In genomic region chrX:47723689-47724088, GRCh38 we compare ENCODE assay signal across 1 cellular context.
TF ChIP-seq lines count a peak whose summit lies in the region.

No MANE protein-coding gene starts in this region.

TF ChIP-seq in K562, 482 proteins besides CTCF, POLR2A, EP300 and RAD21 (continued from another document and continues in another):
- TF ChIP-seq, protein P1, sequence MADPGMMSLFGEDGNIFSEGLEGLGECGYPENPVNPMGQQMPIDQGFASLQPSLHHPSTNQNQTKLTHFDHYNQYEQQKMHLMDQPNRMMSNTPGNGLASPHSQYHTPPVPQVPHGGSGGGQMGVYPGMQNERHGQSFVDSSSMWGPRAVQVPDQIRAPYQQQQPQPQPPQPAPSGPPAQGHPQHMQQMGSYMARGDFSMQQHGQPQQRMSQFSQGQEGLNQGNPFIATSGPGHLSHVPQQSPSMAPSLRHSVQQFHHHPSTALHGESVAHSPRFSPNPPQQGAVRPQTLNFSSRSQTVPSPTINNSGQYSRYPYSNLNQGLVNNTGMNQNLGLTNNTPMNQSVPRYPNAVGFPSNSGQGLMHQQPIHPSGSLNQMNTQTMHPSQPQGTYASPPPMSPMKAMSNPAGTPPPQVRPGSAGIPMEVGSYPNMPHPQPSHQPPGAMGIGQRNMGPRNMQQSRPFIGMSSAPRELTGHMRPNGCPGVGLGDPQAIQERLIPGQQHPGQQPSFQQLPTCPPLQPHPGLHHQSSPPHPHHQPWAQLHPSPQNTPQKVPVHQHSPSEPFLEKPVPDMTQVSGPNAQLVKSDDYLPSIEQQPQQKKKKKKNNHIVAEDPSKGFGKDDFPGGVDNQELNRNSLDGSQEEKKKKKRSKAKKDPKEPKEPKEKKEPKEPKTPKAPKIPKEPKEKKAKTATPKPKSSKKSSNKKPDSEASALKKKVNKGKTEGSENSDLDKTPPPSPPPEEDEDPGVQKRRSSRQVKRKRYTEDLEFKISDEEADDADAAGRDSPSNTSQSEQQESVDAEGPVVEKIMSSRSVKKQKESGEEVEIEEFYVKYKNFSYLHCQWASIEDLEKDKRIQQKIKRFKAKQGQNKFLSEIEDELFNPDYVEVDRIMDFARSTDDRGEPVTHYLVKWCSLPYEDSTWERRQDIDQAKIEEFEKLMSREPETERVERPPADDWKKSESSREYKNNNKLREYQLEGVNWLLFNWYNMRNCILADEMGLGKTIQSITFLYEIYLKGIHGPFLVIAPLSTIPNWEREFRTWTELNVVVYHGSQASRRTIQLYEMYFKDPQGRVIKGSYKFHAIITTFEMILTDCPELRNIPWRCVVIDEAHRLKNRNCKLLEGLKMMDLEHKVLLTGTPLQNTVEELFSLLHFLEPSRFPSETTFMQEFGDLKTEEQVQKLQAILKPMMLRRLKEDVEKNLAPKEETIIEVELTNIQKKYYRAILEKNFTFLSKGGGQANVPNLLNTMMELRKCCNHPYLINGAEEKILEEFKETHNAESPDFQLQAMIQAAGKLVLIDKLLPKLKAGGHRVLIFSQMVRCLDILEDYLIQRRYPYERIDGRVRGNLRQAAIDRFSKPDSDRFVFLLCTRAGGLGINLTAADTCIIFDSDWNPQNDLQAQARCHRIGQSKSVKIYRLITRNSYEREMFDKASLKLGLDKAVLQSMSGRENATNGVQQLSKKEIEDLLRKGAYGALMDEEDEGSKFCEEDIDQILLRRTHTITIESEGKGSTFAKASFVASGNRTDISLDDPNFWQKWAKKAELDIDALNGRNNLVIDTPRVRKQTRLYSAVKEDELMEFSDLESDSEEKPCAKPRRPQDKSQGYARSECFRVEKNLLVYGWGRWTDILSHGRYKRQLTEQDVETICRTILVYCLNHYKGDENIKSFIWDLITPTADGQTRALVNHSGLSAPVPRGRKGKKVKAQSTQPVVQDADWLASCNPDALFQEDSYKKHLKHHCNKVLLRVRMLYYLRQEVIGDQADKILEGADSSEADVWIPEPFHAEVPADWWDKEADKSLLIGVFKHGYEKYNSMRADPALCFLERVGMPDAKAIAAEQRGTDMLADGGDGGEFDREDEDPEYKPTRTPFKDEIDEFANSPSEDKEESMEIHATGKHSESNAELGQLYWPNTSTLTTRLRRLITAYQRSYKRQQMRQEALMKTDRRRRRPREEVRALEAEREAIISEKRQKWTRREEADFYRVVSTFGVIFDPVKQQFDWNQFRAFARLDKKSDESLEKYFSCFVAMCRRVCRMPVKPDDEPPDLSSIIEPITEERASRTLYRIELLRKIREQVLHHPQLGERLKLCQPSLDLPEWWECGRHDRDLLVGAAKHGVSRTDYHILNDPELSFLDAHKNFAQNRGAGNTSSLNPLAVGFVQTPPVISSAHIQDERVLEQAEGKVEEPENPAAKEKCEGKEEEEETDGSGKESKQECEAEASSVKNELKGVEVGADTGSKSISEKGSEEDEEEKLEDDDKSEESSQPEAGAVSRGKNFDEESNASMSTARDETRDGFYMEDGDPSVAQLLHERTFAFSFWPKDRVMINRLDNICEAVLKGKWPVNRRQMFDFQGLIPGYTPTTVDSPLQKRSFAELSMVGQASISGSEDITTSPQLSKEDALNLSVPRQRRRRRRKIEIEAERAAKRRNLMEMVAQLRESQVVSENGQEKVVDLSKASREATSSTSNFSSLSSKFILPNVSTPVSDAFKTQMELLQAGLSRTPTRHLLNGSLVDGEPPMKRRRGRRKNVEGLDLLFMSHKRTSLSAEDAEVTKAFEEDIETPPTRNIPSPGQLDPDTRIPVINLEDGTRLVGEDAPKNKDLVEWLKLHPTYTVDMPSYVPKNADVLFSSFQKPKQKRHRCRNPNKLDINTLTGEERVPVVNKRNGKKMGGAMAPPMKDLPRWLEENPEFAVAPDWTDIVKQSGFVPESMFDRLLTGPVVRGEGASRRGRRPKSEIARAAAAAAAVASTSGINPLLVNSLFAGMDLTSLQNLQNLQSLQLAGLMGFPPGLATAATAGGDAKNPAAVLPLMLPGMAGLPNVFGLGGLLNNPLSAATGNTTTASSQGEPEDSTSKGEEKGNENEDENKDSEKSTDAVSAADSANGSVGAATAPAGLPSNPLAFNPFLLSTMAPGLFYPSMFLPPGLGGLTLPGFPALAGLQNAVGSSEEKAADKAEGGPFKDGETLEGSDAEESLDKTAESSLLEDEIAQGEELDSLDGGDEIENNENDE (IDR thresholded peaks at IDR 0.05; ENCODE audit: low read depth, low read length), result no peak
- no peak for TF ChIP-seq DDX20 (tag; IDR thresholded peaks at IDR 0.05; ENCODE audit: low read depth)
- TF ChIP-seq ZNF695 (CRISPR knock-in tag; IDR thresholded peaks at IDR 0.05), result no peak
- no peak for TF ChIP-seq POLR3G (IDR thresholded peaks at IDR 0.05; ENCODE audit: extremely low read depth, insufficient read length, insufficient replicate concordance)
- TF ChIP-seq NONO (IDR thresholded peaks at IDR 0.05; ENCODE audit: low read depth in 2 of 2, low read length in 1 of 2), result no peak
- TF ChIP-seq HIVEP1 (CRISPR knock-in tag; IDR thresholded peaks at IDR 0.05), result no peak
- no peak for TF ChIP-seq CREB3L1 (IDR thresholded peaks at IDR 0.05; ENCODE audit: borderline replicate concordance, low read depth)
- TF ChIP-seq, protein P2, sequence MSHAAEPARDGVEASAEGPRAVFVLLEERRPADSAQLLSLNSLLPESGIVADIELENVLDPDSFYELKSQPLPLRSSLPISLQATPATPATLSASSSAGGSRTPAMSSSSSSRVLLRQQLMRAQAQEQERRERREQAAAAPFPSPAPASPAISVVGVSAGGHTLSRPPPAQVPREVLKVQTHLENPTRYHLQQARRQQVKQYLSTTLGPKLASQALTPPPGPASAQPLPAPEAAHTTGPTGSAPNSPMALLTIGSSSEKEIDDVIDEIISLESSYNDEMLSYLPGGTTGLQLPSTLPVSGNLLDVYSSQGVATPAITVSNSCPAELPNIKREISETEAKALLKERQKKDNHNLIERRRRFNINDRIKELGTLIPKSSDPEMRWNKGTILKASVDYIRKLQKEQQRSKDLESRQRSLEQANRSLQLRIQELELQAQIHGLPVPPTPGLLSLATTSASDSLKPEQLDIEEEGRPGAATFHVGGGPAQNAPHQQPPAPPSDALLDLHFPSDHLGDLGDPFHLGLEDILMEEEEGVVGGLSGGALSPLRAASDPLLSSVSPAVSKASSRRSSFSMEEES (CRISPR knock-in tag; IDR thresholded peaks at IDR 0.05), result no peak
- TF ChIP-seq DEAF1 (CRISPR knock-in tag; IDR thresholded peaks at IDR 0.05), result peak; percentile 57
- no peak for TF ChIP-seq NUFIP1 (IDR thresholded peaks at IDR 0.05; ENCODE audit: partially characterized antibody)
- peak; percentile 96 for TF ChIP-seq ZBTB33 (CRISPR knock-in tag; IDR thresholded peaks at IDR 0.05)
- TF ChIP-seq SMC3 (conservative IDR thresholded peaks at IDR 0.05; ENCODE audit: insufficient read depth, low read depth, low read length), result peak; percentile 66
- peak; percentile 12; the same call in 1 of the 2 replicates for TF ChIP-seq TCF3 (CRISPR knock-in tag; IDR thresholded peaks at IDR 0.05)
- no peak for TF ChIP-seq PHB (CRISPR knock-in tag; IDR thresholded peaks at IDR 0.05)
- TF ChIP-seq RB1 (IDR thresholded peaks at IDR 0.05; ENCODE audit: low read depth), result peak; percentile 37; the same call in 1 of the 2 replicates
- TF ChIP-seq MECOM (CRISPR knock-in tag; IDR thresholded peaks at IDR 0.05), result no peak
- TF ChIP-seq ESRRA (IDR thresholded peaks at IDR 0.05; ENCODE audit: borderline replicate concordance, low read depth), result peak; percentile 66; the same call in 1 of the 2 replicates
- TF ChIP-seq ZNF76 (CRISPR knock-in tag; IDR thresholded peaks at IDR 0.05; ENCODE audit: borderline replicate concordance), result no peak
- TF ChIP-seq ZNF263 (CRISPR knock-in tag; IDR thresholded peaks at IDR 0.05; ENCODE audit: borderline replicate concordance), result peak; percentile 90
- TF ChIP-seq CBX2 (IDR thresholded peaks at IDR 0.05; ENCODE audit: insufficient read depth, low read length, poor library complexity, severe bottlenecking), result no peak
- TF ChIP-seq, protein P3, sequence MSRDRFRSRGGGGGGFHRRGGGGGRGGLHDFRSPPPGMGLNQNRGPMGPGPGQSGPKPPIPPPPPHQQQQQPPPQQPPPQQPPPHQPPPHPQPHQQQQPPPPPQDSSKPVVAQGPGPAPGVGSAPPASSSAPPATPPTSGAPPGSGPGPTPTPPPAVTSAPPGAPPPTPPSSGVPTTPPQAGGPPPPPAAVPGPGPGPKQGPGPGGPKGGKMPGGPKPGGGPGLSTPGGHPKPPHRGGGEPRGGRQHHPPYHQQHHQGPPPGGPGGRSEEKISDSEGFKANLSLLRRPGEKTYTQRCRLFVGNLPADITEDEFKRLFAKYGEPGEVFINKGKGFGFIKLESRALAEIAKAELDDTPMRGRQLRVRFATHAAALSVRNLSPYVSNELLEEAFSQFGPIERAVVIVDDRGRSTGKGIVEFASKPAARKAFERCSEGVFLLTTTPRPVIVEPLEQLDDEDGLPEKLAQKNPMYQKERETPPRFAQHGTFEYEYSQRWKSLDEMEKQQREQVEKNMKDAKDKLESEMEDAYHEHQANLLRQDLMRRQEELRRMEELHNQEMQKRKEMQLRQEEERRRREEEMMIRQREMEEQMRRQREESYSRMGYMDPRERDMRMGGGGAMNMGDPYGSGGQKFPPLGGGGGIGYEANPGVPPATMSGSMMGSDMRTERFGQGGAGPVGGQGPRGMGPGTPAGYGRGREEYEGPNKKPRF (IDR thresholded peaks at IDR 0.05; ENCODE audit: low read depth, low read length), result no peak
